In genomic region chr3:133750201-133750748, GRCh38 we compare ENCODE assay signal across 21 cellular contexts. TPM values are rescaled to one million over a fixed set of nuclear protein-coding genes. Genes with fewer than 3 reads are reported as not detected.
A peak's percentile ranks its signal among the peaks of the same experiment; 100 is the strongest.
DNase-seq lines count a peak whose midpoint lies in the region; ATAC-seq and TF ChIP-seq lines count a peak whose summit lies in the region.
"Had no signal": no experiment of that assay in that cellular context is flagged by ENCODE, and none has a peak within 500 bp of the region (broad histone marks: within the 10 kb centered on the region; RNA-seq: fewer than 3 reads in every experiment).

No MANE protein-coding gene starts in this region.

- ATAC-seq in GM21528 (IDR thresholded peaks at IDR 0.05; ENCODE audit: low FRiP score, unreplicated experiment) = no peak
- no peak for ATAC-seq in HG03460 (IDR thresholded peaks at IDR 0.05; ENCODE audit: unreplicated experiment)
- ATAC-seq: HCT116; mucosa of descending colon; stimulated activated naive CD8-positive, alpha-beta T cell treated with anti-CD3 and anti-CD28 coated beads, Interleukin-15, Interleukin-2, amounts not matched to agents 100 U/mL and 50 U/mL, for 24 hours had no signal

- no peak overlapping the region for H3K9ac ChIP-seq in Karpas-422 (ENCODE audit: low read length)

- no peaks in the 10 kb centered on the region for H3K27me3 Mint-ChIP-seq in mesothelial cell of epicardium (ENCODE audit: low read depth)

- H3K36me3 Mint-ChIP-seq in mesothelial cell of epicardium = no peaks in the 10 kb centered on the region
- H3K36me3 Mint-ChIP-seq: CD4-positive, alpha-beta memory T cell had no signal

- H3K9me3 Mint-ChIP-seq in mesothelial cell of epicardium = no peaks in the 10 kb centered on the region
- H3K9me3 Mint-ChIP-seq: activated CD4-positive, alpha-beta memory T cell treated with anti-CD3 and anti-CD28 coated beads, Interleukin-2, amount 10 ng/mL, durations not matched to agents 7 days and 5 days; CD4-positive, alpha-beta memory T cell had no signal

- H3K9me2 ChIP-seq in Karpas-422 (replicated peaks; ENCODE audit: insufficient read depth, low read length) = no peaks in the 10 kb centered on the region

- H3K27ac Mint-ChIP-seq in mesothelial cell of epicardium = no peak overlapping the region
- H3K27ac Mint-ChIP-seq: activated CD4-positive, alpha-beta memory T cell treated with anti-CD3 and anti-CD28 coated beads, Interleukin-2, amount 10 ng/mL, durations not matched to agents 7 days and 5 days; CD4-positive, alpha-beta memory T cell had no signal

- no peaks in the 10 kb centered on the region for H4K20me1 ChIP-seq in Karpas-422 (ENCODE audit: insufficient read depth, low read depth, low read length)

- no peak overlapping the region for H3K4me3 Mint-ChIP-seq in mesothelial cell of epicardium
- H3K4me3 Mint-ChIP-seq: activated CD4-positive, alpha-beta memory T cell treated with anti-CD3 and anti-CD28 coated beads, Interleukin-2, amount 10 ng/mL, durations not matched to agents 7 days and 5 days; CD4-positive, alpha-beta memory T cell had no signal

- TF ChIP-seq CTCF in mesothelial cell of epicardium (IDR thresholded peaks at IDR 0.05; ENCODE audit: unreplicated experiment) = no peak

- no peaks in the 10 kb centered on the region for H3K27me3 ChIP-seq in Karpas-422 (ENCODE audit: low read length)

- H3K4me2 ChIP-seq in Karpas-422 (ENCODE audit: low read depth, low read length, poor library complexity, severe bottlenecking) = no peak overlapping the region

- no peaks in the 10 kb centered on the region for H3K36me3 ChIP-seq in Karpas-422 (ENCODE audit: insufficient read depth, low read length)
- H3K36me3 ChIP-seq: tibial artery had no signal

- DNase-seq in D341Med (ENCODE audit: low spot score) = peak; percentile 71
- peak; percentile 55 for DNase-seq in NCI-H1092 treated with DMSO at 0.1 percent for 48 hours (lab: John Stamatoyannopoulos, UW)
- DNase-seq in caudate nucleus (lab: John Stamatoyannopoulos, UW) = peak in 4 of 61 donors; percentile 6 to 26 (median 13)
- peak; percentile 67 for DNase-seq in medulla oblongata (ENCODE audit: extremely low spot score)
- no peak for DNase-seq in Karpas-422
- no peak for DNase-seq in mesothelial cell of epicardium (ENCODE audit: low spot score in 2 of 2, unreplicated experiment in 2 of 2)
- DNase-seq: activated CD4-positive, alpha-beta memory T cell treated with anti-CD3 and anti-CD28 coated beads, Interleukin-2, amount 10 ng/mL, durations not matched to agents 7 days and 5 days; activated CD4-positive, CD25-positive, alpha-beta regulatory T cell; activated gamma-delta T cell treated with Interleukin-2 at 50 U/mL for 16 hours; CD4-positive, alpha-beta memory T cell; GF-D8; MM.1S; NCI-H510A treated with DMSO at 0.1 percent for 48 hours; stimulated activated CD4-positive, alpha-beta T cell treated with anti-CD3 and anti-CD28 coated beads, Interleukin-4, amount 100 ng/mL, for 1 hour; stimulated activated naive CD8-positive, alpha-beta T cell treated with anti-CD3 and anti-CD28 coated beads, Interleukin-15, Interleukin-2, amounts not matched to agents 100 U/mL and 50 U/mL, for 24 hours; T1000; tibial artery had no signal

- no peaks in the 10 kb centered on the region for H3K4me1 ChIP-seq in Karpas-422 (ENCODE audit: low read length)
- H3K4me1 ChIP-seq: tibial artery had no signal

- no peaks in the 10 kb centered on the region for H3K9me3 ChIP-seq in Karpas-422 (ENCODE audit: low read length)
- H3K9me3 ChIP-seq: mucosa of descending colon, tibial artery had no signal

- no peak overlapping the region for H3K4me3 ChIP-seq in Karpas-422 (ENCODE audit: low read length)
- H3K4me3 ChIP-seq: mucosa of descending colon, tibial artery had no signal

- H3K79me2 ChIP-seq in Karpas-422 (ENCODE audit: low read length) = no peaks in the 10 kb centered on the region

- H3K27ac ChIP-seq in caudate nucleus (ENCODE audit: low read depth, low read length) (peak overlapping the region; percentile 42), Karpas-422 (ENCODE audit: low read length) (no peak overlapping the region)
- H3K27ac ChIP-seq: tibial artery had no signal

- no peaks in the 10 kb centered on the region for H3K4me1 Mint-ChIP-seq in mesothelial cell of epicardium
- H3K4me1 Mint-ChIP-seq: activated CD4-positive, alpha-beta memory T cell treated with anti-CD3 and anti-CD28 coated beads, Interleukin-2, amount 10 ng/mL, durations not matched to agents 7 days and 5 days had no signal

- H2AFZ ChIP-seq in Karpas-422 (ENCODE audit: low read length) = no peak overlapping the region

RNA-seq across cellular contexts. Expression of gene TF, which starts 4.1 kb away (rescaled TPM):
- total RNA-seq in Karpas-422 (2014; rRNA removed; shearing (Covaris generic); ENCODE audit: low replicate concordance) = 0.36 and 1.6 TPM in 2 replicates
- 5.2 to 6.4 TPM (median 5.7 TPM) in 3 replicates for total RNA-seq in mesothelial cell of epicardium

RNA-seq across cellular contexts. Expression of gene SRPRB, which starts 55.3 kb away (rescaled TPM):
- total RNA-seq in Karpas-422 (2014; rRNA removed; shearing (Covaris generic); ENCODE audit: low replicate concordance) = 62.6 and 85.7 TPM in 2 replicates
- 41.8 to 45.7 TPM (median 42.5 TPM) in 3 replicates for total RNA-seq in mesothelial cell of epicardium

Comparison
In these comparisons a context has a peak if more than half of its experiments do, and no peak if none do; other contexts are left out.
1. DNase-seq: peak in D341Med (single experiment), NCI-H1092 treated with DMSO at 0.1 percent for 48 hours (single experiment) and medulla oblongata (single experiment); none in Karpas-422 (single experiment) and mesothelial cell of epicardium (0 of 2).